Comparison of ENCODE assay signal across 1 cellular context in the genomic region with DNA sequence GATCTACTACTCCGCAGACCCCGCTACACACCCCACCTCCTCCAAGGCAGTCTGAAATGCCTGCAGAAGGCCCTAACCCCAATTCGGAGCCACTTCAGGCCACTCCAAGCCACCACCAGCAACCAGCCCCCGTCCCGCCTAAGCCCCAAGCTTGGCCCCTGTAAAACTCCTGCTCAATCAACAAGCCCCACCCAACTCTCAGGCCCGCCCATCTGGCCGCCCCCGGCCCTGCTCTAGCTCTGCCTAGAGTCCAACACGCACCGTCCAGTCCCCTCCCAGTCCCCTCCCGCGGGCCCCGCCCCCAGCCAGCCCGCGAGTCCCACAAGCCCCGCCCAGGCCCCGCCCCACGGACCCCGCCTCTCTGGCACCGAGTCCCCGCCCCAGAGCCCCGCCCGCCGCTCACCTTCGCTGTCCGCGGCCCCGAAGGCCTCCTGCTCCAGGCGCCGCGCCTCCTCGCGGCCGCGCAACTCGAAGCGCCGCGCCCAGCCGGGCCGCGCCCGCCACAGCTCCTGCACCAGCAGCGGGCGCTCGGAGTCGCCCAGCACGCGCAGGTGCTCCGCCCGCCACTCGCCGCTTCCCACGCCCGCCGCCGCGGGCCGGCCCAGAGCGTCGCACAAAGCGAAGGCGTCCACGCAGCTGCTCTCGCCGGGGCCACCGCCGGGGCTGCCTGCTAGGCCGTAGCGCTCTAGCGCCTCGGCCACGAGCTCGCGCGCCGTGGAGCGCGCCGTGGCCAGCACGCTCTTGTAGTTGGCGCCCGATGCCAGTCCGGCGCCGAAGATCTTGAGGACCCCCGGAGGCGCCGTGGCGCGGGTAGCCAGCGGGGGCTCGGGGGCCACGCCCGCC.
TF ChIP-seq lines count a peak whose summit lies in the region.

No MANE protein-coding gene starts in this region.

TF ChIP-seq in K562, 482 proteins besides CTCF, POLR2A, EP300 and RAD21 (continued from another document and continues in another):
- peak; percentile 72; the same call in 1 of the 2 replicates for TF ChIP-seq MGA (IDR thresholded peaks at IDR 0.05)
- peak; percentile 26 for TF ChIP-seq STAG1 (CRISPR knock-in tag; IDR thresholded peaks at IDR 0.05; ENCODE audit: borderline replicate concordance)
- TF ChIP-seq POLR2H (tag; IDR thresholded peaks at IDR 0.05; ENCODE audit: low read depth), result peak; percentile 61; the same call in 1 of the 2 replicates
- no peak for TF ChIP-seq CAMTA2 (CRISPR knock-in tag; conservative IDR thresholded peaks at IDR 0.05)
- TF ChIP-seq ELF2 (CRISPR knock-in tag; IDR thresholded peaks at IDR 0.05), result no peak
- TF ChIP-seq ZBTB7A (IDR thresholded peaks at IDR 0.05; ENCODE audit: borderline replicate concordance, control insufficient read depth, low read depth, low read length), result peak; percentile 63; the same call in 1 of the 2 replicates
- no peak for TF ChIP-seq ZNF79 (CRISPR knock-in tag; IDR thresholded peaks at IDR 0.05; ENCODE audit: low read depth)
- no peak for TF ChIP-seq RFX5 (IDR thresholded peaks at IDR 0.05; ENCODE audit: low read depth, low read length)
- TF ChIP-seq, protein P1, sequence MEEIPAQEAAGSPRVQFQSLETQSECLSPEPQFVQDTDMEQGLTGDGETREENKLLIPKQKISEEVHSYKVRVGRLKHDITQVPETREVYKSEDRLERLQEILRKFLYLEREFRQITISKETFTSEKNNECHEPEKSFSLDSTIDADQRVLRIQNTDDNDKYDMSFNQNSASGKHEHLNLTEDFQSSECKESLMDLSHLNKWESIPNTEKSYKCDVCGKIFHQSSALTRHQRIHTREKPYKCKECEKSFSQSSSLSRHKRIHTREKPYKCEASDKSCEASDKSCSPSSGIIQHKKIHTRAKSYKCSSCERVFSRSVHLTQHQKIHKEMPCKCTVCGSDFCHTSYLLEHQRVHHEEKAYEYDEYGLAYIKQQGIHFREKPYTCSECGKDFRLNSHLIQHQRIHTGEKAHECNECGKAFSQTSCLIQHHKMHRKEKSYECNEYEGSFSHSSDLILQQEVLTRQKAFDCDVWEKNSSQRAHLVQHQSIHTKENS (CRISPR knock-in tag; IDR thresholded peaks at IDR 0.05), result no peak
- no peak for TF ChIP-seq RHOXF2B (CRISPR knock-in tag; conservative IDR thresholded peaks at IDR 0.05)
- peak; percentile 63 for TF ChIP-seq ZFX (CRISPR knock-in tag; IDR thresholded peaks at IDR 0.05)
- no peak for TF ChIP-seq RBM39 (optimal IDR thresholded peaks at IDR 0.05; ENCODE audit: low read depth, low read length)
- TF ChIP-seq REST (CRISPR knock-in tag; IDR thresholded peaks at IDR 0.05; ENCODE audit: low read depth), result peak; percentile 82
- TF ChIP-seq TCF7L2 (IDR thresholded peaks at IDR 0.05; ENCODE audit: low read depth, low read length), result no peak
- no peak for TF ChIP-seq PCBP2 (IDR thresholded peaks at IDR 0.05; ENCODE audit: low read depth, low read length, poor library complexity, severe bottlenecking)
- TF ChIP-seq BCLAF1 (IDR thresholded peaks at IDR 0.05; ENCODE audit: borderline replicate concordance in 1 of 2, control insufficient read depth in 1 of 2, low read depth in 2 of 2, low read length in 1 of 2), result 0 out of 4 replicates have a peak, but pooled peaks of 1 of the 2 experiments have one; percentile 18
- TF ChIP-seq ZNF263 (CRISPR knock-in tag; IDR thresholded peaks at IDR 0.05; ENCODE audit: borderline replicate concordance), result peak; percentile 77; the same call in 1 of the 2 replicates
- peak in 1 of 2 experiments; percentile 26; a peak in 1 of 4 replicates for TF ChIP-seq MLLT1 (IDR thresholded peaks at IDR 0.05)
- TF ChIP-seq, protein P2, sequence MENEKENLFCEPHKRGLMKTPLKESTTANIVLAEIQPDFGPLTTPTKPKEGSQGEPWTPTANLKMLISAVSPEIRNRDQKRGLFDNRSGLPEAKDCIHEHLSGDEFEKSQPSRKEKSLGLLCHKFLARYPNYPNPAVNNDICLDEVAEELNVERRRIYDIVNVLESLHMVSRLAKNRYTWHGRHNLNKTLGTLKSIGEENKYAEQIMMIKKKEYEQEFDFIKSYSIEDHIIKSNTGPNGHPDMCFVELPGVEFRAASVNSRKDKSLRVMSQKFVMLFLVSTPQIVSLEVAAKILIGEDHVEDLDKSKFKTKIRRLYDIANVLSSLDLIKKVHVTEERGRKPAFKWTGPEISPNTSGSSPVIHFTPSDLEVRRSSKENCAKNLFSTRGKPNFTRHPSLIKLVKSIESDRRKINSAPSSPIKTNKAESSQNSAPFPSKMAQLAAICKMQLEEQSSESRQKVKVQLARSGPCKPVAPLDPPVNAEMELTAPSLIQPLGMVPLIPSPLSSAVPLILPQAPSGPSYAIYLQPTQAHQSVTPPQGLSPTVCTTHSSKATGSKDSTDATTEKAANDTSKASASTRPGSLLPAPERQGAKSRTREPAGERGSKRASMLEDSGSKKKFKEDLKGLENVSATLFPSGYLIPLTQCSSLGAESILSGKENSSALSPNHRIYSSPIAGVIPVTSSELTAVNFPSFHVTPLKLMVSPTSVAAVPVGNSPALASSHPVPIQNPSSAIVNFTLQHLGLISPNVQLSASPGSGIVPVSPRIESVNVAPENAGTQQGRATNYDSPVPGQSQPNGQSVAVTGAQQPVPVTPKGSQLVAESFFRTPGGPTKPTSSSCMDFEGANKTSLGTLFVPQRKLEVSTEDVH (IDR thresholded peaks at IDR 0.05; ENCODE audit: low read depth, partially characterized antibody), result no peak
- TF ChIP-seq ZKSCAN8 (CRISPR knock-in tag; IDR thresholded peaks at IDR 0.05), result no peak
- TF ChIP-seq FOXK1 (CRISPR knock-in tag; IDR thresholded peaks at IDR 0.05; ENCODE audit: borderline replicate concordance), result no peak
- TF ChIP-seq SMAD2 (IDR thresholded peaks at IDR 0.05; ENCODE audit: low read depth, low read length), result no peak
